ENCODE assay signal across 14 cellular contexts in genomic region chr15:77503764-77504163, GRCh38.
A peak's percentile ranks its signal among the peaks of the same experiment; 100 is the strongest.
DNase-seq lines count a peak whose midpoint lies in the region; TF ChIP-seq lines count a peak whose summit lies in the region.
"Had no signal": no experiment of that assay in that cellular context is flagged by ENCODE, and none has a peak within 500 bp of the region (broad histone marks: within the 10 kb centered on the region; RNA-seq: fewer than 3 reads in every experiment).

No MANE protein-coding gene starts in this region.

- no peak for TF ChIP-seq POLR2A in prostate gland (IDR thresholded peaks at IDR 0.05)

- H2BK12ac ChIP-seq in neuronal stem cell (ENCODE audit: low read length): no peak overlapping the region

- H3K14ac ChIP-seq in neuronal stem cell (ENCODE audit: low read length): no peak overlapping the region

- peak overlapping the region; percentile 31 for H3K27ac Mint-ChIP-seq in endodermal cell
- H3K27ac Mint-ChIP-seq: B cell; CD4-positive, alpha-beta T cell had no signal

- H3K36me3 ChIP-seq in PC-9 (ENCODE audit: low read depth): no peaks in the 10 kb centered on the region
- no peaks in the 10 kb centered on the region for H3K36me3 ChIP-seq in endodermal cell (ENCODE audit: control insufficient read depth, insufficient read depth, low read length)
- peaks cover 0 to 2% of the 10 kb centered on the region in 2 donors for H3K36me3 ChIP-seq in neuronal stem cell (replicated peaks in 1 of 2; ENCODE audit: control insufficient read depth in 2 of 2, insufficient read depth in 2 of 2, low read length in 2 of 2)
- no peaks in the 10 kb centered on the region for H3K36me3 ChIP-seq in prostate gland

- no peaks in the 10 kb centered on the region for H3K9me3 Mint-ChIP-seq in endodermal cell
- H3K9me3 Mint-ChIP-seq: CD4-positive, alpha-beta T cell had no signal

- H2AFZ ChIP-seq in PC-9 (no peak overlapping the region), neuronal stem cell (ENCODE audit: low read length) (no peak overlapping the region)

- peaks cover 3% of the 10 kb centered on the region for H3K79me1 ChIP-seq in neuronal stem cell (ENCODE audit: low read depth, low read length)

- H3K27me3 ChIP-seq in PC-9 (ENCODE audit: insufficient read depth, low read depth) (no peaks in the 10 kb centered on the region), endodermal cell (ENCODE audit: control insufficient read depth, insufficient read depth, low read length, poor library complexity, severe bottlenecking) (no peaks in the 10 kb centered on the region), neuronal stem cell (ENCODE audit: control insufficient read depth in 3 of 3, insufficient read depth in 3 of 3, low read depth in 1 of 3, low read length in 3 of 3) (no peaks in the 10 kb centered on the region), prostate gland (replicated peaks; ENCODE audit: insufficient read depth) (no peaks in the 10 kb centered on the region)

- peaks cover 16% of the 10 kb centered on the region; the same call in 1 of the 2 replicates for H3F3A ChIP-seq in PC-9 (ENCODE audit: insufficient read depth, low read depth)

- H3K79me2 ChIP-seq in PC-9 (ENCODE audit: low read depth): no peaks in the 10 kb centered on the region

- H3K4me3 ChIP-seq in PC-9: no peak overlapping the region
- H3K4me3 ChIP-seq in endodermal cell (ENCODE audit: low read length): no peak overlapping the region
- H3K4me3 ChIP-seq in neuronal stem cell (ENCODE audit: low read length in 2 of 2): no peak overlapping the region
- H3K4me3 ChIP-seq in prostate gland: no peak overlapping the region

- CTCF ChIA-PET in PC-9 (lab: Charles Lee): no interaction called here

- POLR2A ChIA-PET in PC-9 (lab: Charles Lee; ENCODE audit: unreplicated experiment): no interaction called here

- no peaks in the 10 kb centered on the region for H4K20me1 ChIP-seq in PC-9 (ENCODE audit: insufficient read depth)

- H3K9me3 ChIP-seq in PC-9 (ENCODE audit: insufficient read depth, low read depth): no peaks in the 10 kb centered on the region
- no peaks in the 10 kb centered on the region for H3K9me3 ChIP-seq in endodermal cell (ENCODE audit: control insufficient read depth, low read length)
- H3K9me3 ChIP-seq in neuronal stem cell (replicated peaks in 1 of 2; ENCODE audit: control insufficient read depth in 2 of 2, insufficient read depth in 1 of 2, low read depth in 1 of 2, low read length in 2 of 2): no peaks in the 10 kb centered on the region
- H3K9me3 ChIP-seq in prostate gland: no peaks in the 10 kb centered on the region

- H3K9ac ChIP-seq in endodermal cell (ENCODE audit: extremely low read depth, low read length, poor library complexity, severe bottlenecking) (no peak overlapping the region), neuronal stem cell (ENCODE audit: low read depth, low read length, poor library complexity) (no peak overlapping the region)

- H2BK120ac ChIP-seq in neuronal stem cell (ENCODE audit: low read depth, low read length): no peak overlapping the region

- TF ChIP-seq CTCF in PC-9 (conservative IDR thresholded peaks at IDR 0.05) (no peak), endodermal cell (conservative IDR thresholded peaks at IDR 0.05) (no peak), prostate gland (IDR thresholded peaks at IDR 0.05) (no peak)

- H3K27ac ChIP-seq in PC-9 (peak overlapping the region; percentile 63; the same call in 1 of the 2 replicates), endodermal cell (ENCODE audit: low read depth, low read length) (no peak overlapping the region), neuronal stem cell (replicated peaks; ENCODE audit: low read length) (peak overlapping the region; percentile 67), prostate gland (no peak overlapping the region)
- H3K27ac ChIP-seq: 22Rv1 had no signal

- H3K18ac ChIP-seq in neuronal stem cell (ENCODE audit: low read length): peak overlapping the region; percentile 0

- H2BK5ac ChIP-seq in neuronal stem cell (ENCODE audit: low read length): no peak overlapping the region

- peaks cover 11% of the 10 kb centered on the region for H3K4me1 Mint-ChIP-seq in endodermal cell

- no peak overlapping the region for H3K4ac ChIP-seq in neuronal stem cell (ENCODE audit: low read length)

- whole genome bisulfite sequencing in endodermal cell (ENCODE audit: insufficient coverage in 1 of 2, insufficient read length in 1 of 2), 2 experiments: 92 to 95% methylated on average over 5 to 6 of the region's 6 CpGs
- WGBS in neuronal stem cell (ENCODE audit: extremely low coverage in 2 of 2, insufficient read length in 2 of 2, insufficient replicate concordance in 1 of 2), 2 donors: no CpG with 5 or more reads among the region's 6 CpGs
- WGBS in prostate gland: 95% methylated on average over 6 of the region's 6 CpGs

- H3K4me1 ChIP-seq in PC-9 (replicated peaks; ENCODE audit: insufficient read depth) (peaks cover 61% of the 10 kb centered on the region), endodermal cell (ENCODE audit: control insufficient read depth, insufficient read depth, low read length) (peaks cover 4% of the 10 kb centered on the region), neuronal stem cell (ENCODE audit: control insufficient read depth in 2 of 2, insufficient read depth in 1 of 2, low read depth in 1 of 2, low read length in 2 of 2) (peaks cover 27 to 40% of the 10 kb centered on the region in 2 donors), prostate gland (replicated peaks) (peaks cover 6% of the 10 kb centered on the region)

- no peak overlapping the region for H4K91ac ChIP-seq in neuronal stem cell (ENCODE audit: low read depth, low read length, poor library complexity)

- no TSS peak for BruUV-seq in PC-9 (replicated peaks; lab: Mats Ljungman, UMichigan)

- no peak overlapping the region for H3K4me3 Mint-ChIP-seq in endodermal cell
- H3K4me3 Mint-ChIP-seq: B cell; CD4-positive, alpha-beta T cell had no signal

- H3K36me3 Mint-ChIP-seq in endodermal cell (ENCODE audit: low read depth): no peaks in the 10 kb centered on the region

- H3K23ac ChIP-seq in neuronal stem cell (ENCODE audit: low read depth, low read length, poor library complexity): no peak overlapping the region

- no peaks in the 10 kb centered on the region for H3K27me3 Mint-ChIP-seq in endodermal cell (ENCODE audit: insufficient read depth)
- H3K27me3 Mint-ChIP-seq: B cell; CD4-positive, alpha-beta T cell had no signal

- no peaks in the 10 kb centered on the region for H3K9me2 ChIP-seq in PC-9 (ENCODE audit: insufficient read depth)

- DNase-seq in DMS53 (lab: John Stamatoyannopoulos, UW): peak; percentile 8
- DNase-seq in DMS53 treated with DMSO at 0.1 percent for 48 hours (lab: John Stamatoyannopoulos, UW; ENCODE audit: unreplicated experiment): no peak
- DNase-seq in PC-9: no peak
- no peak for DNase-seq in endodermal cell
- DNase-seq in neuronal stem cell (ENCODE audit: low spot score): no peak
- no peak for DNase-seq in islet precursor cell
- DNase-seq in amygdala (lab: John Stamatoyannopoulos, UW): no peak
- no peak for DNase-seq in prostate gland (ENCODE audit: low spot score)
- DNase-seq: CD4-positive, alpha-beta T cell; DND-41; KBM-7; SIG-M5 had no signal

- intact Hi-C loops in PC-9 (cut with micrococcal nuclease; ENCODE audit: unreplicated experiment): no loop called here
- intact Hi-C loops in prostate gland (cut with DNase I): no loop called here

- no peak overlapping the region for H2AK5ac ChIP-seq in neuronal stem cell (ENCODE audit: low read depth, low read length)

- peak overlapping the region; percentile 42; the same call in 1 of the 2 replicates for H3K4me2 ChIP-seq in PC-9
- no peak overlapping the region for H3K4me2 ChIP-seq in neuronal stem cell (ENCODE audit: insufficient read depth, low read length, poor library complexity, severe bottlenecking)

- H2BK15ac ChIP-seq in neuronal stem cell (ENCODE audit: low read length): no peak overlapping the region

- no peak overlapping the region for H4K8ac ChIP-seq in neuronal stem cell (ENCODE audit: low read depth, low read length)

Comparison
In these comparisons a context has a peak if more than half of its experiments do, and no peak if none do; other contexts are left out.
1. H3K27ac ChIP-seq: peak in PC-9 (single experiment) and neuronal stem cell (single experiment); none in endodermal cell (single experiment) and prostate gland (0 of 2).